In the genomic region with DNA sequence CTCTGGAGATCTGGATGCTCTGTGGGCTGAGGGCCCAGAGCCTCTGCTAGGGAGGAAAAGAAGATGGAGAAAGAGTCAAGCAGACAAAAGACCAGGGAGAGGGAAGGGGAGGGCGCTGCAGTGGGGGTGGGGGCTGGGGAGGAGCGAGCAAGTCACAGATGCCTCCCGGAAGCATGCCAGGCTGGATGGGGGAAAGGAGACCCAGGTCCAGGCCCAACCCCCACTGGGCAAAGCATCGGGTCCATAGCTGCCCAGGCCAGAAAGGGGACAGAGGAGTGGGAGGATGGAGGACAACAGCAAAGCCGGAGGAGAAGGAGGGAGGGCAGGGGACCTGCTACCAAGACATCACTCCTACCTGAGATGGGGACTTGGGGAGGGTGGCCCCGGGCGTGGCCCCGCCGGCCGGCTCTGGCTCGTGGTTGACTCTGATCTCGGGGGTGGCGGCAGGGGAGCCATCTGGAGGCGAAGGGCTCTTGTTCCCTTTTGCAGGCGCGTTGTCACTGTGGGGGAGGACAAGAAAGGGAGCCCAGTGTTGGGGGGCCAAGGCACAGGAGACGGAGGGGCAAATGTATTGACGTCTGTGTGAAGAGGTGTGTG, we compare ENCODE assay signal across 19 cellular contexts.
"Had no signal": no experiment of that assay in that cellular context is flagged by ENCODE, and none has a peak within 500 bp of the region (broad histone marks: within the 10 kb centered on the region; RNA-seq: fewer than 3 reads in every experiment).

No MANE protein-coding gene starts in this region.

- ATAC-seq: activated CD4-positive, CD25-positive, alpha-beta regulatory T cell treated with anti-CD3 and anti-CD28 coated beads, Interleukin-2, amount 50 U/mL, for 24 hours had no signal

- H3K27me3 Mint-ChIP-seq: activated naive CD8-positive, alpha-beta T cell had no signal

- H3K4me3 ChIP-seq: left ventricle myocardium inferior, sigmoid colon, SJCRH30, spleen, tibial nerve, vagina had no signal

- FAIRE-seq: bronchial epithelial cell, keratinocyte had no signal

- H3K36me3 Mint-ChIP-seq: activated naive CD8-positive, alpha-beta T cell had no signal

- H3K4me1 ChIP-seq: parathyroid adenoma, sigmoid colon had no signal

- H3K27ac Mint-ChIP-seq: activated naive CD8-positive, alpha-beta T cell; endodermal cell had no signal

- H3K27me3 ChIP-seq: sigmoid colon, SJCRH30, spleen, tibial nerve, vagina had no signal

- H3K27ac ChIP-seq: left ventricle myocardium inferior, parathyroid adenoma, sigmoid colon, SJCRH30, spleen, vagina had no signal

- DNase-seq: activated gamma-delta T cell; activated T-cell treated with anti-CD3 and anti-CD28 coated beads, Interleukin-2, amount 50 U/mL, for 48 hours; endodermal cell; foreskin melanocyte; left ventricle myocardium inferior; mammary epithelial cell; sigmoid colon; SJCRH30; spleen; stimulated activated CD4-positive, alpha-beta T cell treated with anti-CD3 and anti-CD28 coated beads, Interleukin-4, amount 100 ng/mL, for 4 hours; stimulated activated naive CD4-positive, alpha-beta T cell treated with Interleukin-2 at 50 U/mL for 16 hours; T1000 had no signal

- H3K9ac ChIP-seq: parathyroid adenoma had no signal

- H3K79me2 ChIP-seq: parathyroid adenoma had no signal

- H3K36me3 ChIP-seq: left ventricle myocardium inferior had no signal

- H3K4me3 Mint-ChIP-seq: activated naive CD8-positive, alpha-beta T cell; endodermal cell had no signal

- H3K4me1 Mint-ChIP-seq: endodermal cell had no signal

- H3K9me3 Mint-ChIP-seq: endodermal cell had no signal
